Comparison of ENCODE assay signal across 14 cellular contexts in the genomic region with DNA sequence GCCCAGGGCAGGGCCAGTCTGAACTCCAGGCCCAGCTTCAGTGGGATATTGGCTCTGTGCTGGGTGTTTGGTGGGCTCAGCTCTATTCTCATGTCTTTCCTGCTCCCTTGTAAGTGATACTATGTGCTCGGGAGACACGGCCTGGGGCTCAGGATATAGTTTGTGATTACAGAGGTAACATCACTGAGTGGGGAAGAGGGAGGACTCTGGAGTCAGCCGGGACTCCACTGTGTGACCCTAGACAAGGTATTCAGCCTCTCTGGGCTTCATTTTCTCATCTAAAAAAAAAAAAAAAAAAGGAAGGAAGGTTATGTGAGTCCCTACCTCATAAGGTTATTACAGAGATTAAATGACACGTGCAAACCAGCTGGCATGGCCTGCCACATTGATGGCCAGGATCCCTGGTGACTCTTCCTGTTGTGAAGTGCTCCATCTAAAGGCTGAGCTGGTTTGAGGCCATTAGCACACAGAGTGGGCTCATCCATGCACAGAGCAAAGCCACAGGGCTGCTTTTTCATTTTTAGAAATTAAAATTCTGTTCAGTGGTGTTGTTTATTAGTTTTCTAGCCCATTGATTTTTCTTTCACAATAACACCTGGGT. TPM values are rescaled to one million over a fixed set of nuclear protein-coding genes. Genes with fewer than 3 reads are reported as not detected.
DNase-seq lines count a peak whose midpoint lies in the region; ATAC-seq, FAIRE-seq and TF ChIP-seq lines count a peak whose summit lies in the region.
"Had no signal": no experiment of that assay in that cellular context is flagged by ENCODE, and none has a peak within 500 bp of the region (broad histone marks: within the 10 kb centered on the region; RNA-seq: fewer than 3 reads in every experiment).

No MANE protein-coding gene starts in this region.

- DNase-seq in COR-L47 (lab: John Stamatoyannopoulos, UW) (peak; percentile 25), NCI-H2081 (lab: John Stamatoyannopoulos, UW) (peak; percentile 18 to 76), astrocyte of the cerebellum (ENCODE audit: low read depth) (no peak), kidney (no peak), GM13976 (ENCODE audit: low spot score) (no peak)
- DNase-seq in stimulated activated naive B cell treated with anti-CD40 and anti-IgM and Interleukin-4, amounts not matched to agents 10 μg/mL and 1 μg/mL and 100 μg/mL, for 72 hours: no peak
- DNase-seq: activated CD4-positive, CD25-positive, alpha-beta regulatory T cell; activated naive CD8-positive, alpha-beta T cell treated with anti-CD3 and anti-CD28 coated beads, Interleukin-2, amount 50 U/mL, for 24 hours; activated T-cell treated with anti-CD3 and anti-CD28 coated beads for 4 hours; cortex of kidney had no signal

- intact Hi-C loops in kidney (cut with DNase I): no loop called here

- H3K36me3 ChIP-seq in kidney (ENCODE audit: control insufficient read depth in 1 of 2, insufficient read depth in 2 of 2, low read length in 2 of 2): no peaks in the 10 kb centered on the region
- H3K36me3 ChIP-seq: BLaER1, suprapubic skin had no signal

- no peak overlapping the region for H3K9ac ChIP-seq in kidney (ENCODE audit: low read length in 2 of 2)
- H3K9ac ChIP-seq: BLaER1 had no signal

- H3K27ac ChIP-seq in kidney (ENCODE audit: low read depth in 2 of 2, low read length in 2 of 2): no peak overlapping the region
- H3K27ac ChIP-seq: BLaER1, suprapubic skin had no signal

- H3K9me3 ChIP-seq in kidney (ENCODE audit: control insufficient read depth in 1 of 2, low read length in 2 of 2): no peaks in the 10 kb centered on the region
- H3K9me3 ChIP-seq: BLaER1, suprapubic skin had no signal

- no peaks in the 10 kb centered on the region for H3K36me3 Mint-ChIP-seq in stimulated activated naive B cell treated with anti-CD40 and anti-IgM and Interleukin-4, amounts not matched to agents 10 μg/mL and 1 μg/mL and 100 μg/mL, for 72 hours

- H3K4me1 Mint-ChIP-seq in stimulated activated naive B cell treated with anti-CD40 and anti-IgM and Interleukin-4, amounts not matched to agents 10 μg/mL and 1 μg/mL and 100 μg/mL, for 72 hours: no peaks in the 10 kb centered on the region
- H3K4me1 Mint-ChIP-seq: activated naive CD8-positive, alpha-beta T cell treated with anti-CD3 and anti-CD28 coated beads, Interleukin-2, amount 50 U/mL, for 24 hours had no signal

- ATAC-seq in GM18861 (IDR thresholded peaks at IDR 0.05; ENCODE audit: unreplicated experiment) (peak; percentile 40), HG02623 (IDR thresholded peaks at IDR 0.05; ENCODE audit: unreplicated experiment) (no peak)
- no peak for ATAC-seq in stimulated activated naive B cell treated with anti-CD40 and anti-IgM and Interleukin-4, amounts not matched to agents 10 μg/mL and 1 μg/mL and 100 μg/mL, for 72 hours (replicated peaks)
- ATAC-seq: activated naive CD8-positive, alpha-beta T cell treated with anti-CD3 and anti-CD28 coated beads, Interleukin-2, amount 50 U/mL, for 24 hours had no signal

- H3K27me3 Mint-ChIP-seq in stimulated activated naive B cell treated with anti-CD40 and anti-IgM and Interleukin-4, amounts not matched to agents 10 μg/mL and 1 μg/mL and 100 μg/mL, for 72 hours: no peaks in the 10 kb centered on the region
- H3K27me3 Mint-ChIP-seq: activated naive CD8-positive, alpha-beta T cell treated with anti-CD3 and anti-CD28 coated beads, Interleukin-2, amount 50 U/mL, for 24 hours had no signal

- H3K4me3 Mint-ChIP-seq in stimulated activated naive B cell treated with anti-CD40 and anti-IgM and Interleukin-4, amounts not matched to agents 10 μg/mL and 1 μg/mL and 100 μg/mL, for 72 hours: no peak overlapping the region
- H3K4me3 Mint-ChIP-seq: activated naive CD8-positive, alpha-beta T cell treated with anti-CD3 and anti-CD28 coated beads, Interleukin-2, amount 50 U/mL, for 24 hours had no signal

- H3K4me1 ChIP-seq in kidney (ENCODE audit: control insufficient read depth in 1 of 2, insufficient read depth in 1 of 2, low read depth in 1 of 2, low read length in 2 of 2): peaks cover 0 to 4% of the 10 kb centered on the region in 2 donors
- H3K4me1 ChIP-seq: BLaER1 had no signal

- no peak for FAIRE-seq in kidney (lab: Jason Lieb, UNC)

- no peak overlapping the region for H3K4me3 ChIP-seq in astrocyte of the cerebellum (ENCODE audit: low read depth, low read length)
- no peak overlapping the region for H3K4me3 ChIP-seq in kidney (ENCODE audit: low read length in 2 of 2)
- H3K4me3 ChIP-seq: BLaER1, suprapubic skin had no signal

- no peaks in the 10 kb centered on the region for H3K9me3 Mint-ChIP-seq in stimulated activated naive B cell treated with anti-CD40 and anti-IgM and Interleukin-4, amounts not matched to agents 10 μg/mL and 1 μg/mL and 100 μg/mL, for 72 hours
- H3K9me3 Mint-ChIP-seq: activated naive CD8-positive, alpha-beta T cell treated with anti-CD3 and anti-CD28 coated beads, Interleukin-2, amount 50 U/mL, for 24 hours had no signal

- TF ChIP-seq CTCF in astrocyte of the cerebellum (IDR thresholded peaks at IDR 0.05; ENCODE audit: low read depth, low read length, missing control alignments) (peak; percentile 17), kidney (IDR thresholded peaks at IDR 0.05; ENCODE audit: borderline replicate concordance, extremely low read depth, insufficient read depth) (no peak), GM13976 (IDR thresholded peaks at IDR 0.05; ENCODE audit: borderline replicate concordance, control extremely low read depth, extremely low read depth, insufficient read depth, missing control alignments) (no peak)

- in situ Hi-C loops in astrocyte of the cerebellum (cut with HindIII; ENCODE audit: low sequenced_read_pairs): no loop called here
- in situ Hi-C loops in GM13976 (cut with MboI; ENCODE audit: low sequenced_read_pairs, unreplicated experiment): no loop called here

- H3K27ac Mint-ChIP-seq in stimulated activated naive B cell treated with anti-CD40 and anti-IgM and Interleukin-4, amounts not matched to agents 10 μg/mL and 1 μg/mL and 100 μg/mL, for 72 hours: no peak overlapping the region
- H3K27ac Mint-ChIP-seq: activated naive CD8-positive, alpha-beta T cell treated with anti-CD3 and anti-CD28 coated beads, Interleukin-2, amount 50 U/mL, for 24 hours had no signal

RNA-seq across cellular contexts. Expression of gene SLC13A4, which starts 15.7 kb away (rescaled TPM):
- total RNA-seq in kidney: not detected
- polyA plus RNA-seq in kidney (ENCODE audit: insufficient read depth, low read depth, low replicate concordance): not detected

RNA-seq across cellular contexts. Expression of gene FAM180A, which starts 36.3 kb away (rescaled TPM):
- 1.7 TPM for total RNA-seq in kidney
- polyA plus RNA-seq in kidney (ENCODE audit: insufficient read depth, low read depth, low replicate concordance): 2.2 TPM

RNA-seq across cellular contexts. Expression of gene STMP1, which starts 50.0 kb away (rescaled TPM):
- total RNA-seq in kidney: 40.8 TPM
- 35.8 TPM for polyA plus RNA-seq in kidney (ENCODE audit: insufficient read depth, low read depth, low replicate concordance)

Comparison
In these comparisons a context has a peak if more than half of its experiments do, and no peak if none do; other contexts are left out.
1. DNase-seq: peak in COR-L47 (single experiment) and NCI-H2081 (2 of 2); none in astrocyte of the cerebellum (single experiment), stimulated activated naive B cell treated with anti-CD40 and anti-IgM and Interleukin-4, amounts not matched to agents 10 μg/mL and 1 μg/mL and 100 μg/mL, for 72 hours (single experiment), kidney (single experiment) and GM13976 (single experiment).